Comparison of ENCODE assay signal across 8 cellular contexts in the genomic region with DNA sequence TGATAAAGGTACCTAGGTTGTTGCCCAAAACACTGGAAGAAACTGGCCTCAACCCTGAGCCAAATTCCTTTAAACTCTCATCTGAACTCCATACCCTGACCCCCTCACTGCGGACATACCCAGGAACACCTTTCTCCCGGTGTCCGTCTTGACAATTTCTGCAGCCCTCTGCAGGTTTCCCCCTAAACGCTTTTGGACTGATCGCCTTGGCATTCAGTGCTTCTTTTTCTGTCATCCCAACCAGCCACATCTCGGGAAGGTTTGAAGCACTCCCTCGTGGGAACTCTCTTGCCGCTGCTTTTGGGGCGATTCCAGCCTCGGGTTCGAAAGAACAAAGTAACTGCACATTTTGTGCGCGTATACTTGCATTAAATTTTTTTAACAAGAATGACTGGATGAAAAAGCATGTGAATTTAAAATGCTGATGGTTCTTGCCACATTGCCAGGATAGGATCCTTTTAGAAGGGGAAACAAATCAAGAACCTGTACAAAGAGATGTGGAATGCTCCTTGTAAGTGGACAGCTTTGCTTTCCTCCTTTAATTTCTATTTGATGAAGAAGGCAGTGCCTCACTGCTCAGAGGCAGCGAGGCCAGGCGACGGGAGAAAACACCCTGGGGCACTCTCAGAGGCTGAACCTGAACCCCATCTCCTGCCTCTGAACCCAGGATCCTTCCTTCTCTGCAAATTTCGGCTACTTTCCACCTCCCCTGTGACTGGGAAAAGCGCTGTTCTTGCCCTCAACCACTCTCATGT. TPM values are rescaled to one million over a fixed set of nuclear protein-coding genes. Genes with fewer than 3 reads are reported as not detected.
A peak's percentile ranks its signal among the peaks of the same experiment; 100 is the strongest.
DNase-seq lines count a peak whose midpoint lies in the region; ATAC-seq, FAIRE-seq and TF ChIP-seq lines count a peak whose summit lies in the region.

No MANE protein-coding gene starts in this region.

- H3K36me3 Mint-ChIP-seq in activated T-helper 1 cell treated with anti-CD3 and anti-CD28 coated beads, Interleukin-12 subunit alpha, Interleukin-12 subunit beta, Interleukin-2, Interleukin-4 antibody, amounts not matched to agents 30 ng/mL and 10 ng/mL and 1 ng/mL, durations not matched to agents 14 hours and 24 hours and 36 hours (ENCODE audit: low read depth): peaks cover 40% of the 10 kb centered on the region

- H3K4me3 Mint-ChIP-seq in activated T-helper 1 cell treated with anti-CD3 and anti-CD28 coated beads, Interleukin-12 subunit alpha, Interleukin-12 subunit beta, Interleukin-2, Interleukin-4 antibody, amounts not matched to agents 30 ng/mL and 10 ng/mL and 1 ng/mL, durations not matched to agents 14 hours and 24 hours and 36 hours: peak overlapping the region; percentile 98

- peak overlapping the region; percentile 96 for H3K27ac Mint-ChIP-seq in activated T-helper 1 cell treated with anti-CD3 and anti-CD28 coated beads, Interleukin-12 subunit alpha, Interleukin-12 subunit beta, Interleukin-2, Interleukin-4 antibody, amounts not matched to agents 30 ng/mL and 10 ng/mL and 1 ng/mL, durations not matched to agents 14 hours and 24 hours and 36 hours

- peak overlapping the region; percentile 95 to 97 for H3K27ac ChIP-seq in right atrium auricular region

- H3K36me3 ChIP-seq in right atrium auricular region: no peaks in the 10 kb centered on the region

- H3K27me3 ChIP-seq in right atrium auricular region: no peaks in the 10 kb centered on the region

- H3K27me3 Mint-ChIP-seq in activated T-helper 1 cell treated with anti-CD3 and anti-CD28 coated beads, Interleukin-12 subunit alpha, Interleukin-12 subunit beta, Interleukin-2, Interleukin-4 antibody, amounts not matched to agents 30 ng/mL and 10 ng/mL and 1 ng/mL, durations not matched to agents 14 hours and 24 hours and 36 hours (ENCODE audit: insufficient read depth): no peaks in the 10 kb centered on the region

- ATAC-seq in HG03196 (IDR thresholded peaks at IDR 0.05; ENCODE audit: unreplicated experiment): peak; percentile 4

- H3K4me1 ChIP-seq in right atrium auricular region: peaks cover 0 to 19% of the 10 kb centered on the region in 2 donors

- no peaks in the 10 kb centered on the region for H3K9me3 ChIP-seq in right atrium auricular region

- H3K4me1 Mint-ChIP-seq in activated T-helper 1 cell treated with anti-CD3 and anti-CD28 coated beads, Interleukin-12 subunit alpha, Interleukin-12 subunit beta, Interleukin-2, Interleukin-4 antibody, amounts not matched to agents 30 ng/mL and 10 ng/mL and 1 ng/mL, durations not matched to agents 14 hours and 24 hours and 36 hours (ENCODE audit: low read depth): peaks cover 73% of the 10 kb centered on the region

- no peaks in the 10 kb centered on the region for H3K9me3 Mint-ChIP-seq in activated T-helper 1 cell treated with anti-CD3 and anti-CD28 coated beads, Interleukin-12 subunit alpha, Interleukin-12 subunit beta, Interleukin-2, Interleukin-4 antibody, amounts not matched to agents 30 ng/mL and 10 ng/mL and 1 ng/mL, durations not matched to agents 14 hours and 24 hours and 36 hours

- peak; percentile 49 for DNase-seq in DMS53 (lab: John Stamatoyannopoulos, UW)
- no peak for DNase-seq in DMS53 treated with DMSO at 0.1 percent for 48 hours (lab: John Stamatoyannopoulos, UW; ENCODE audit: unreplicated experiment)
- DNase-seq in activated T-helper 1 cell treated with anti-CD3 and anti-CD28 coated beads, Interleukin-12 subunit alpha, Interleukin-12 subunit beta, Interleukin-2, Interleukin-4 antibody, amounts not matched to agents 30 ng/mL and 10 ng/mL and 1 ng/mL, durations not matched to agents 14 hours and 24 hours and 36 hours (ENCODE audit: low spot score): no peak
- DNase-seq in right atrium auricular region (ENCODE audit: low spot score): no peak
- DNase-seq in skeletal muscle cell (ENCODE audit: low read depth): no peak
- no peak for DNase-seq in activated gamma-delta T cell (lab: John Stamatoyannopoulos, UW)
- no peak for DNase-seq in GM19239 (ENCODE audit: insufficient read length, low spot score)

- H3K4me3 ChIP-seq in right atrium auricular region: peak overlapping the region; percentile 83 to 90
- H3K4me3 ChIP-seq in skeletal muscle cell (ENCODE audit: low read depth, low read length): peak overlapping the region; percentile 97

- intact Hi-C loops in activated T-helper 1 cell treated with anti-CD3 and anti-CD28 coated beads, Interleukin-12 subunit alpha, Interleukin-12 subunit beta, Interleukin-2, Interleukin-4 antibody, amounts not matched to agents 30 ng/mL and 10 ng/mL and 1 ng/mL, durations not matched to agents 14 hours and 24 hours and 36 hours (cut with micrococcal nuclease): loop anchor here (1.0 to 5.0 kb wide), 4 partner anchors 49 to 359 kb away; partner anchors contain the start of genes CNTRL, FBXW2 and RAB14

- TF ChIP-seq CTCF in right atrium auricular region (IDR thresholded peaks at IDR 0.05): no peak

- no peak for FAIRE-seq in GM19239 (lab: Jason Lieb, UNC)

RNA-seq across cellular contexts. Expression of gene PSMD5, which starts 0.6 kb away (rescaled TPM):
- 57.7 and 59.2 TPM in 2 replicates for total RNA-seq in activated T-helper 1 cell treated with anti-CD3 and anti-CD28 coated beads, Interleukin-12 subunit alpha, Interleukin-12 subunit beta, Interleukin-2, Interleukin-4 antibody, amounts not matched to agents 30 ng/mL and 10 ng/mL and 1 ng/mL, durations not matched to agents 14 hours and 24 hours and 36 hours
- 10 to 100 TPM; 12.8 to 13.9 TPM for total RNA-seq in right atrium auricular region

RNA-seq across cellular contexts. Expression of gene PHF19, which starts 34.9 kb away (rescaled TPM):
- total RNA-seq in activated T-helper 1 cell treated with anti-CD3 and anti-CD28 coated beads, Interleukin-12 subunit alpha, Interleukin-12 subunit beta, Interleukin-2, Interleukin-4 antibody, amounts not matched to agents 30 ng/mL and 10 ng/mL and 1 ng/mL, durations not matched to agents 14 hours and 24 hours and 36 hours: 134 and 142 TPM in 2 replicates
- total RNA-seq in right atrium auricular region: 10 to 100 TPM; 11.9 to 13.9 TPM

RNA-seq across cellular contexts. Expression of gene FBXW2, which starts 48.9 kb away (rescaled TPM):
- total RNA-seq in activated T-helper 1 cell treated with anti-CD3 and anti-CD28 coated beads, Interleukin-12 subunit alpha, Interleukin-12 subunit beta, Interleukin-2, Interleukin-4 antibody, amounts not matched to agents 30 ng/mL and 10 ng/mL and 1 ng/mL, durations not matched to agents 14 hours and 24 hours and 36 hours: 82.2 and 85.0 TPM in 2 replicates
- total RNA-seq in right atrium auricular region: 10 to 100 TPM; 22.2 to 31.5 TPM
